ENCODE assay signal across 1 cellular context in the genomic region with DNA sequence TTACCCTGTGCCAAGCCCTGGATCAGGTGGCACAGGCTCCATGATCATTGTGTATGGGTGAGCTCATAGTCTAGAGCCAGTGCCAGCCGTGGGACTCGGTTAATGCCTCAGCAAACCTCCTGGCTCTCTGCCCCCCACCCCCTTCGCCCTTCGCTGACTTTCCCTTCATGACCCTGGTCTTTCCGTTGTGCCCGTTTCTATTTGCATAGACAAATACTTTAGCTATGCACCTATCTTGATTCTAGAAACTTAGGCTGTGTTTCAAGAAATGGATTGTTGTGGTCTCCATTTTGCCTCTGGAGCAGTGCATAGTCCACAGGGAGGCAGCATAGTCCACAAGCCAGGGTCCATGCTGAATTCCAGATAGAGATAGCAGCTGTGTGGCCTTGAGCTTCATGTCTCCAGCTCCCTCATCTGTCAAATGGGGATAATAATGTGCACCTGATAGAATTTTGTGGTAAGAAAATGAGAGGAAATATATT.
TF ChIP-seq lines count a peak whose summit lies in the region.

No MANE protein-coding gene starts in this region.

TF ChIP-seq in HepG2, 621 proteins besides CTCF, POLR2A, EP300 and RAD21 (continued from another document and continues in another):
- no peak for TF ChIP-seq GABPB1 (CRISPR knock-in tag; IDR thresholded peaks at IDR 0.05)
- 0 out of 2 replicates have a peak, but pooled peaks have one; percentile 21 for TF ChIP-seq ZGPAT (CRISPR knock-in tag; IDR thresholded peaks at IDR 0.05)
- TF ChIP-seq ZNF441 (CRISPR knock-in tag; IDR thresholded peaks at IDR 0.05; ENCODE audit: borderline replicate concordance): no peak
- TF ChIP-seq PLRG1 (conservative IDR thresholded peaks at IDR 0.05): no peak
- no peak for TF ChIP-seq ZNF142 (CRISPR knock-in tag; IDR thresholded peaks at IDR 0.05)
- no peak for TF ChIP-seq ZNF749 (CRISPR knock-in tag; IDR thresholded peaks at IDR 0.05; ENCODE audit: borderline replicate concordance)
- no peak for TF ChIP-seq CREBL2 (CRISPR knock-in tag; IDR thresholded peaks at IDR 0.05; ENCODE audit: borderline replicate concordance)
- no peak for TF ChIP-seq ZNF275 (CRISPR knock-in tag; IDR thresholded peaks at IDR 0.05; ENCODE audit: borderline replicate concordance)
- no peak for TF ChIP-seq ATRX (CRISPR knock-in tag; IDR thresholded peaks at IDR 0.05; ENCODE audit: borderline replicate concordance)
- no peak for TF ChIP-seq HNRNPUL1 (IDR thresholded peaks at IDR 0.05; ENCODE audit: low read depth, low read length)
- TF ChIP-seq ZNF430 (CRISPR knock-in tag; IDR thresholded peaks at IDR 0.05): no peak
- TF ChIP-seq ZNF333 (CRISPR knock-in tag; IDR thresholded peaks at IDR 0.05; ENCODE audit: borderline replicate concordance): no peak
- no peak for TF ChIP-seq FOXA1 (IDR thresholded peaks at IDR 0.05)
- no peak for TF ChIP-seq FOXA1 (CRISPR knock-in tag; IDR thresholded peaks at IDR 0.05)
- TF ChIP-seq GATAD2A (CRISPR knock-in tag; IDR thresholded peaks at IDR 0.05): 0 out of 2 replicates have a peak, but pooled peaks have one; percentile 28
- peak; percentile 70; the same call in 1 of the 2 replicates for TF ChIP-seq ZNF644 (CRISPR knock-in tag; IDR thresholded peaks at IDR 0.05; ENCODE audit: low read depth)
- TF ChIP-seq DDIT3 (CRISPR knock-in tag; IDR thresholded peaks at IDR 0.05): no peak
- no peak for TF ChIP-seq ZNF550 (CRISPR knock-in tag; IDR thresholded peaks at IDR 0.05; ENCODE audit: borderline replicate concordance)
- no peak for TF ChIP-seq ATF2 (CRISPR knock-in tag; IDR thresholded peaks at IDR 0.05)
- TF ChIP-seq ESRRA (CRISPR knock-in tag; IDR thresholded peaks at IDR 0.05; ENCODE audit: low read depth): no peak
- TF ChIP-seq SIN3A (IDR thresholded peaks at IDR 0.05; ENCODE audit: borderline replicate concordance, low read depth, low read length): no peak
- no peak for TF ChIP-seq EED (CRISPR knock-in tag; IDR thresholded peaks at IDR 0.05)
- no peak for TF ChIP-seq ZNF44 (CRISPR knock-in tag; IDR thresholded peaks at IDR 0.05)
- TF ChIP-seq, protein P1, sequence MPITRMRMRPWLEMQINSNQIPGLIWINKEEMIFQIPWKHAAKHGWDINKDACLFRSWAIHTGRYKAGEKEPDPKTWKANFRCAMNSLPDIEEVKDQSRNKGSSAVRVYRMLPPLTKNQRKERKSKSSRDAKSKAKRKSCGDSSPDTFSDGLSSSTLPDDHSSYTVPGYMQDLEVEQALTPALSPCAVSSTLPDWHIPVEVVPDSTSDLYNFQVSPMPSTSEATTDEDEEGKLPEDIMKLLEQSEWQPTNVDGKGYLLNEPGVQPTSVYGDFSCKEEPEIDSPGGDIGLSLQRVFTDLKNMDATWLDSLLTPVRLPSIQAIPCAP (CRISPR knock-in tag; IDR thresholded peaks at IDR 0.05; ENCODE audit: low read depth): no peak
- 0 out of 2 replicates have a peak, but pooled peaks have one; percentile 36 for TF ChIP-seq HDAC1 (CRISPR knock-in tag; IDR thresholded peaks at IDR 0.05)
- no peak for TF ChIP-seq ZNF253 (CRISPR knock-in tag; IDR thresholded peaks at IDR 0.05; ENCODE audit: borderline replicate concordance)
- no peak for TF ChIP-seq SNAPC4 (CRISPR knock-in tag; IDR thresholded peaks at IDR 0.05)
- TF ChIP-seq ZNF264 (CRISPR knock-in tag; IDR thresholded peaks at IDR 0.05): no peak
- no peak for TF ChIP-seq KDM4B (CRISPR knock-in tag; IDR thresholded peaks at IDR 0.05)
- peak; percentile 88 for TF ChIP-seq STAG1 (CRISPR knock-in tag; IDR thresholded peaks at IDR 0.05)
- peak; percentile 41 for TF ChIP-seq SALL1 (CRISPR knock-in tag; IDR thresholded peaks at IDR 0.05)
- TF ChIP-seq ZBTB7A (CRISPR knock-in tag; IDR thresholded peaks at IDR 0.05): no peak
- TF ChIP-seq PRMT3 (CRISPR knock-in tag; IDR thresholded peaks at IDR 0.05; ENCODE audit: borderline replicate concordance, low read depth): no peak
- TF ChIP-seq ZNF460 (CRISPR knock-in tag; IDR thresholded peaks at IDR 0.05; ENCODE audit: borderline replicate concordance): no peak
- TF ChIP-seq ZNF263 (CRISPR knock-in tag; IDR thresholded peaks at IDR 0.05): no peak
- TF ChIP-seq, protein P2, sequence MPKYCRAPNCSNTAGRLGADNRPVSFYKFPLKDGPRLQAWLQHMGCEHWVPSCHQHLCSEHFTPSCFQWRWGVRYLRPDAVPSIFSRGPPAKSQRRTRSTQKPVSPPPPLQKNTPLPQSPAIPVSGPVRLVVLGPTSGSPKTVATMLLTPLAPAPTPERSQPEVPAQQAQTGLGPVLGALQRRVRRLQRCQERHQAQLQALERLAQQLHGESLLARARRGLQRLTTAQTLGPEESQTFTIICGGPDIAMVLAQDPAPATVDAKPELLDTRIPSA (CRISPR knock-in tag; IDR thresholded peaks at IDR 0.05; ENCODE audit: borderline replicate concordance): no peak
- TF ChIP-seq RARA (CRISPR knock-in tag; IDR thresholded peaks at IDR 0.05): no peak
- no peak for TF ChIP-seq ZSCAN30 (CRISPR knock-in tag; IDR thresholded peaks at IDR 0.05)
- no peak for TF ChIP-seq ZNF24 (IDR thresholded peaks at IDR 0.05)
- no peak for TF ChIP-seq NCOA2 (CRISPR knock-in tag; IDR thresholded peaks at IDR 0.05)
- TF ChIP-seq, protein P3, sequence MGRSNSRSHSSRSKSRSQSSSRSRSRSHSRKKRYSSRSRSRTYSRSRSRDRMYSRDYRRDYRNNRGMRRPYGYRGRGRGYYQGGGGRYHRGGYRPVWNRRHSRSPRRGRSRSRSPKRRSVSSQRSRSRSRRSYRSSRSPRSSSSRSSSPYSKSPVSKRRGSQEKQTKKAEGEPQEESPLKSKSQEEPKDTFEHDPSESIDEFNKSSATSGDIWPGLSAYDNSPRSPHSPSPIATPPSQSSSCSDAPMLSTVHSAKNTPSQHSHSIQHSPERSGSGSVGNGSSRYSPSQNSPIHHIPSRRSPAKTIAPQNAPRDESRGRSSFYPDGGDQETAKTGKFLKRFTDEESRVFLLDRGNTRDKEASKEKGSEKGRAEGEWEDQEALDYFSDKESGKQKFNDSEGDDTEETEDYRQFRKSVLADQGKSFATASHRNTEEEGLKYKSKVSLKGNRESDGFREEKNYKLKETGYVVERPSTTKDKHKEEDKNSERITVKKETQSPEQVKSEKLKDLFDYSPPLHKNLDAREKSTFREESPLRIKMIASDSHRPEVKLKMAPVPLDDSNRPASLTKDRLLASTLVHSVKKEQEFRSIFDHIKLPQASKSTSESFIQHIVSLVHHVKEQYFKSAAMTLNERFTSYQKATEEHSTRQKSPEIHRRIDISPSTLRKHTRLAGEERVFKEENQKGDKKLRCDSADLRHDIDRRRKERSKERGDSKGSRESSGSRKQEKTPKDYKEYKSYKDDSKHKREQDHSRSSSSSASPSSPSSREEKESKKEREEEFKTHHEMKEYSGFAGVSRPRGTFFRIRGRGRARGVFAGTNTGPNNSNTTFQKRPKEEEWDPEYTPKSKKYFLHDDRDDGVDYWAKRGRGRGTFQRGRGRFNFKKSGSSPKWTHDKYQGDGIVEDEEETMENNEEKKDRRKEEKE (IDR thresholded peaks at IDR 0.05): no peak
- TF ChIP-seq HNF4A (CRISPR knock-in tag; IDR thresholded peaks at IDR 0.05): peak; percentile 78
